In genomic region chr18:36129300-36130038, GRCh38 we compare ENCODE assay signal across 8 cellular contexts. TPM values are rescaled to one million over a fixed set of nuclear protein-coding genes. Genes with fewer than 3 reads are reported as not detected.
DNase-seq lines count a peak whose midpoint lies in the region; ATAC-seq and TF ChIP-seq lines count a peak whose summit lies in the region.

Gene ELP2, plus strand, starts transcription at chr18:36129899. Its CDS starts 35 bp downstream, at chr18:36129934.
Gene SLC39A6, minus strand, starts transcription at chr18:36129340. Its CDS starts 2,333 bp downstream, at chr18:36127007.

- peak within 1 kb of the TSS; percentile 66 to 93 for H3K4me3 ChIP-seq in DND-41 (ENCODE audit: low read depth in 1 of 2, low read length in 2 of 2)
- peak within 1 kb of the TSS; percentile 75 to 88 (median 82) for H3K4me3 ChIP-seq in Peyer's patch
- H3K4me3 ChIP-seq in muscle layer of colon (ENCODE audit: low read depth in 1 of 2, low read length in 2 of 2): peak within 1 kb of the TSS; percentile 72 to 86

- H3K36me3 ChIP-seq in DND-41 (ENCODE audit: insufficient read depth, low read length) (peaks cover 34% of the 10 kb centered on the region), KOPT-K1 (ENCODE audit: insufficient read depth, low read length) (peaks cover 37% of the 10 kb centered on the region), Peyer's patch (peaks cover 0 to 8% (median 0%) of the 10 kb centered on the region in 3 donors), muscle layer of colon (ENCODE audit: insufficient read depth, low read length) (peaks cover 6% of the 10 kb centered on the region)

- H3K27ac ChIP-seq in DND-41 (ENCODE audit: low read length) (peak within 1 kb of the TSS; percentile 99), KOPT-K1 (ENCODE audit: low read depth, low read length, poor library complexity, severe bottlenecking) (peak within 1 kb of the TSS; percentile 97), Peyer's patch (peak within 1 kb of the TSS; percentile 97 to 100 (median 98)), muscle layer of colon (ENCODE audit: low read depth, low read length) (peak within 1 kb of the TSS; percentile 98)

- H3K4me2 ChIP-seq in DND-41 (ENCODE audit: insufficient read depth, low read length): peak within 1 kb of the TSS; percentile 72

- peaks cover 29% of the 10 kb centered on the region; the same call in 1 of the 2 replicates for H4K20me1 ChIP-seq in DND-41 (ENCODE audit: insufficient read depth, low read length)

- TF ChIP-seq CTCF in DND-41 (IDR thresholded peaks at IDR 0.05; ENCODE audit: borderline replicate concordance, extremely low read depth, low read length, poor library complexity, severe bottlenecking) (no peak), Peyer's patch (IDR thresholded peaks at IDR 0.05) (no peak)

- peak; percentile 92 for ATAC-seq in DND-41 (ENCODE audit: insufficient read depth, low read depth)
- peak; percentile 87 for ATAC-seq in GM21825 (IDR thresholded peaks at IDR 0.05; ENCODE audit: unreplicated experiment)
- peak; percentile 97 for ATAC-seq in esophagus mucosa

- peak; percentile 29 to 53 for TF ChIP-seq POLR2A in Peyer's patch (IDR thresholded peaks at IDR 0.05)

- peaks cover 55% of the 10 kb centered on the region for H3K4me1 ChIP-seq in DND-41 (ENCODE audit: insufficient read depth, low read length)
- H3K4me1 ChIP-seq in Peyer's patch: peaks cover 0 to 19% (median 16%) of the 10 kb centered on the region in 4 donors
- H3K4me1 ChIP-seq in muscle layer of colon (ENCODE audit: insufficient read depth, low read length): peaks cover 22% of the 10 kb centered on the region

- H3K27me3 ChIP-seq in DND-41 (ENCODE audit: insufficient read depth, low read length, poor library complexity) (no peaks in the 10 kb centered on the region), Peyer's patch (no peaks in the 10 kb centered on the region), muscle layer of colon (ENCODE audit: control insufficient read depth in 1 of 2, insufficient read depth in 2 of 2, low read length in 2 of 2) (no peaks in the 10 kb centered on the region)

- H3K79me2 ChIP-seq in DND-41 (ENCODE audit: insufficient read depth, low read length): peaks cover 89% of the 10 kb centered on the region

- H2AFZ ChIP-seq in DND-41 (ENCODE audit: low read depth, low read length): peak within 1 kb of the TSS; percentile 96

- DNase-seq in DND-41: peak; percentile 93
- peak; percentile 96 to 98 (median 97) for DNase-seq in Peyer's patch
- DNase-seq in activated T-cell treated with anti-CD3 and anti-CD28 coated beads, Interleukin-2, amount 50 U/mL, for 48 hours: peak; percentile 95 to 96
- DNase-seq in stimulated activated CD8-positive, alpha-beta memory T cell treated with anti-CD3 and anti-CD28 coated beads, Interleukin-7, amount 100 ng/mL, for 1 hour (ENCODE audit: low read depth in 2 of 2): peak; percentile 89 to 93

- H3K9ac ChIP-seq in DND-41 (ENCODE audit: low read depth, low read length): peak within 1 kb of the TSS; percentile 99
- H3K9ac ChIP-seq in muscle layer of colon (ENCODE audit: low read length): peak within 1 kb of the TSS; percentile 97

- H3K9me3 ChIP-seq in DND-41 (ENCODE audit: insufficient read depth, low read length, severe bottlenecking) (no peaks in the 10 kb centered on the region), KOPT-K1 (ENCODE audit: insufficient read depth, low read length, poor library complexity, severe bottlenecking) (no peaks in the 10 kb centered on the region), Peyer's patch (no peaks in the 10 kb centered on the region), muscle layer of colon (ENCODE audit: low read length) (no peaks in the 10 kb centered on the region)

RNA-seq across cellular contexts. Expression of gene ELP2, which starts in this region (rescaled TPM):
- total RNA-seq in Peyer's patch (10 to 100 TPM; 41.2 to 74.6 (median 55.7) TPM), esophagus mucosa (45.6 TPM)

RNA-seq across cellular contexts. Expression of gene SLC39A6, which starts in this region (rescaled TPM):
- total RNA-seq in Peyer's patch: 10 to 100 TPM in 1 of 4 donors, 1 to 10 TPM in 3; 7.4 to 13.0 (median 8.2) TPM
- total RNA-seq in esophagus mucosa: 24.0 TPM

Comparison
In these comparisons a context has a peak if more than half of its experiments do, and no peak if none do; other contexts are left out.
1. Peak in every context shown above with its lines: DNase-seq, ATAC-seq, H3K4me3 ChIP-seq and H3K27ac ChIP-seq.